In the genomic region with DNA sequence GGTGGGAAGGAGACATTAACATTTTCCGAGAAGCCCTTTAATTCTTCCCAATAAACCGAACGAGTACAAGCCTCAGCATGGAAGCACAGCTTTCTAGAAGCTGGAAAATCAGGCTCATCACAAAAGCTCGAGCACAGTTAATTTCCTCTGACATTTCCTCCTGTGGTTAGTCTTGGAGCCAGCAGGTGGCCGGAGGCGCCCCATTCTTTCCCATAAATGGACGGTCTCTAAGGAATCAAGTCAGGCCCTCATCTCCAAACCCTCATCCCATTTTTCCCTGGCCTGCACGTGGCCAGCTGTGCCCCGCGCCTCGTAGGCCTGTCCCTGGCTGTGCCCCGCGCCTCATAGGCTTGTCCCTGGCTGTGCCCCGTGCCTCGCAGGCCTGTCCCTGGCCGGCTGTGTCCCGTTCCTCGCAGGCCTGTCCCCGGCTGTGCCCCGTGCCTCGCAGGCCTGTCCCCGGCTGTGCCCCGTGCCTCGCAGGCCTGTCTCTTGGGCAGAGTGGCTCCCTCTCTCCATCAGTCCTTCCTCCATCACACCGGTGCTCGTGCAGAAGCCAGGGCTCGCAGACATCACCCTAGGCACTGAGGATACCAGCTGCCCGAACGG, we compare ENCODE assay signal across 17 cellular contexts. TPM values are rescaled to one million over a fixed set of nuclear protein-coding genes. Genes with fewer than 3 reads are reported as not detected.
DNase-seq lines count a peak whose midpoint lies in the region; ATAC-seq, FAIRE-seq and TF ChIP-seq lines count a peak whose summit lies in the region.
"Had no signal": no experiment of that assay in that cellular context is flagged by ENCODE, and none has a peak within 500 bp of the region (broad histone marks: within the 10 kb centered on the region; RNA-seq: fewer than 3 reads in every experiment).

No MANE protein-coding gene starts in this region.

- H3K9me3 Mint-ChIP-seq in HFFc6 (no peaks in the 10 kb centered on the region), astrocyte (ENCODE audit: unreplicated experiment) (no peaks in the 10 kb centered on the region)
- H3K9me3 Mint-ChIP-seq: WTC11 had no signal

- H2AFZ ChIP-seq in astrocyte (ENCODE audit: low read depth, low read length) (no peak overlapping the region), hepatocyte (no peak overlapping the region)

- H3K27ac Mint-ChIP-seq in HFFc6 (no peak overlapping the region), astrocyte (ENCODE audit: unreplicated experiment) (no peak overlapping the region)
- H3K27ac Mint-ChIP-seq: WTC11 had no signal

- H3K36me3 Mint-ChIP-seq in HFFc6 (ENCODE audit: low read depth) (no peaks in the 10 kb centered on the region), astrocyte (ENCODE audit: low read depth, unreplicated experiment) (no peaks in the 10 kb centered on the region)
- H3K36me3 Mint-ChIP-seq: WTC11 had no signal

- H3K27me3 ChIP-seq in A673 (replicated peaks; ENCODE audit: insufficient read depth, low read depth, low read length, poor library complexity) (no peaks in the 10 kb centered on the region), astrocyte (ENCODE audit: insufficient read depth, low read length) (peaks cover 21% of the 10 kb centered on the region), hepatocyte (no peaks in the 10 kb centered on the region), small intestine (ENCODE audit: control insufficient read depth in 2 of 2, insufficient read depth in 2 of 2, low read length in 2 of 2) (no peaks in the 10 kb centered on the region)

- H3K4me1 Mint-ChIP-seq in HFFc6 (ENCODE audit: low read depth) (peaks cover 4% of the 10 kb centered on the region; the same call in 1 of the 2 replicates), astrocyte (ENCODE audit: low read depth, unreplicated experiment) (peaks cover 9% of the 10 kb centered on the region)

- H3K27ac ChIP-seq in A673 (ENCODE audit: low read depth, low read length, poor library complexity, severe bottlenecking) (peak overlapping the region; percentile 68), astrocyte (ENCODE audit: low read depth, low read length) (no peak overlapping the region), hepatocyte (no peak overlapping the region), small intestine (ENCODE audit: low read depth in 1 of 2, low read length in 1 of 2) (no peak overlapping the region)
- H3K27ac ChIP-seq: lower lobe of right lung, SJSA1 had no signal

- H3K79me2 ChIP-seq in astrocyte (ENCODE audit: insufficient read depth, low read length) (no peaks in the 10 kb centered on the region), hepatocyte (no peaks in the 10 kb centered on the region)

- H3K9me2 ChIP-seq in hepatocyte (replicated peaks; ENCODE audit: insufficient read depth), result no peaks in the 10 kb centered on the region

- H3K4me3 ChIP-seq in A673 (ENCODE audit: low read depth, low read length, poor library complexity, severe bottlenecking), result no peak overlapping the region
- no peak overlapping the region for H3K4me3 ChIP-seq in astrocyte (ENCODE audit: insufficient read depth, low read depth, low read length)
- no peak overlapping the region for H3K4me3 ChIP-seq in hepatocyte
- H3K4me3 ChIP-seq in small intestine (ENCODE audit: low read depth in 1 of 2, low read length in 2 of 2), result no peak overlapping the region
- H3K4me3 ChIP-seq: lower lobe of right lung, SJSA1 had no signal

- ATAC-seq in HG02973 (IDR thresholded peaks at IDR 0.05; ENCODE audit: unreplicated experiment) (no peak), GM19395 (IDR thresholded peaks at IDR 0.05; ENCODE audit: unreplicated experiment) (no peak)
- ATAC-seq: lower lobe of right lung, WTC11 had no signal

- CTCF ChIA-PET in A673 (lab: Charles Lee), result interaction anchor here (1.5 kb wide), 1 partner anchor 103 kb away, joined by 8 read pairs; no protein-coding TSS in a partner anchor

- FAIRE-seq in astrocyte (lab: Jason Lieb, UNC) (no peak), small intestine (lab: Jason Lieb, UNC) (no peak)

- H3K9me3 ChIP-seq in A673 (ENCODE audit: low read depth, low read length, poor library complexity, severe bottlenecking), result no peaks in the 10 kb centered on the region
- H3K9me3 ChIP-seq in astrocyte (ENCODE audit: insufficient read depth, low read depth, low read length), result no peaks in the 10 kb centered on the region
- H3K9me3 ChIP-seq in hepatocyte (ENCODE audit: low read depth), result no peaks in the 10 kb centered on the region
- no peaks in the 10 kb centered on the region for H3K9me3 ChIP-seq in small intestine (ENCODE audit: control insufficient read depth, low read depth)
- H3K9me3 ChIP-seq: lower lobe of right lung, SJSA1 had no signal

- H3K36me3 ChIP-seq in A673 (ENCODE audit: insufficient read depth, low read length, poor library complexity, severe bottlenecking) (no peaks in the 10 kb centered on the region), astrocyte (ENCODE audit: insufficient read depth, low read length) (no peaks in the 10 kb centered on the region), hepatocyte (replicated peaks; ENCODE audit: insufficient read depth, low read depth) (no peaks in the 10 kb centered on the region), small intestine (ENCODE audit: control insufficient read depth in 2 of 2, insufficient read depth in 2 of 2, low read length in 2 of 2) (no peaks in the 10 kb centered on the region)
- H3K36me3 ChIP-seq: lower lobe of right lung, SJSA1 had no signal

- H3K4me1 ChIP-seq in A673 (ENCODE audit: insufficient read depth, low read length, poor library complexity, severe bottlenecking) (peaks cover 63% of the 10 kb centered on the region), astrocyte (ENCODE audit: insufficient read depth, low read length) (peaks cover 4% of the 10 kb centered on the region), hepatocyte (ENCODE audit: insufficient read depth) (no peaks in the 10 kb centered on the region), small intestine (ENCODE audit: control insufficient read depth in 2 of 2, insufficient read depth in 1 of 2, low read depth in 1 of 2, low read length in 1 of 2) (peaks cover 0 to 2% of the 10 kb centered on the region in 2 donors)
- H3K4me1 ChIP-seq: SJSA1 had no signal

- peak; percentile 67 for DNase-seq in A673 (ENCODE audit: low spot score)
- DNase-seq in HFFc6, result no peak
- peak; percentile 6 for DNase-seq in astrocyte (ENCODE audit: low read depth)
- no peak for DNase-seq in hepatocyte (ENCODE audit: low spot score)
- DNase-seq in NK-92 (lab: John Stamatoyannopoulos, UW; ENCODE audit: unreplicated experiment), result no peak
- no peak for DNase-seq in small intestine
- DNase-seq: activated CD8-positive, alpha-beta memory T cell treated with anti-CD3 and anti-CD28 coated beads, Interleukin-2, amount 50 U/mL, for 48 hours; hippocampal formation; lower lobe of right lung; NCI-H1048; NCI-H524; occipital lobe had no signal

- no peak overlapping the region for H3K4me2 ChIP-seq in astrocyte (ENCODE audit: low read length)
- H3K4me2 ChIP-seq in hepatocyte, result no peak overlapping the region

- no peak overlapping the region for H3K4me3 Mint-ChIP-seq in HFFc6
- no peak overlapping the region for H3K4me3 Mint-ChIP-seq in astrocyte (ENCODE audit: unreplicated experiment)
- H3K4me3 Mint-ChIP-seq: WTC11 had no signal

- H4K20me1 ChIP-seq in astrocyte (ENCODE audit: insufficient read depth, low read length) (no peaks in the 10 kb centered on the region), hepatocyte (ENCODE audit: insufficient read depth, poor library complexity, severe bottlenecking) (no peaks in the 10 kb centered on the region)

- intact Hi-C loops in A673 (cut with micrococcal nuclease; ENCODE audit: unreplicated experiment), result no loop called here

- no peak overlapping the region for H3K9ac ChIP-seq in astrocyte (ENCODE audit: low read length)

- POLR2A ChIA-PET in A673 (lab: Charles Lee; ENCODE audit: low non-redundant PET), result no interaction called here

- TF ChIP-seq CTCF in A673 (conservative IDR thresholded peaks at IDR 0.05; ENCODE audit: low read depth, low read length) (0 out of 2 replicates have a peak, but pooled peaks have one; percentile 25), HFFc6 (IDR thresholded peaks at IDR 0.05) (peak; percentile 60), astrocyte (IDR thresholded peaks at IDR 0.05; ENCODE audit: insufficient read depth, low read depth, low read length) (peak; percentile 25), hepatocyte (IDR thresholded peaks at IDR 0.05; ENCODE audit: poor library complexity) (peak; percentile 4)

- no TSS peak for BruUV-seq in A673 (replicated peaks; lab: Mats Ljungman, UMichigan)

- 85% methylated on average over 29 of the region's 29 CpGs for WGBS in hepatocyte (ENCODE audit: low lambda C conversion rate, missing lambda C conversion rate)
- WGBS in small intestine, 3 donors, result 80 to 87% (median 85%) methylated on average over 29 of the region's 29 CpGs

- H3K27me3 Mint-ChIP-seq in HFFc6 (ENCODE audit: insufficient read depth) (peaks cover 22% of the 10 kb centered on the region), astrocyte (ENCODE audit: low read depth, unreplicated experiment) (peaks cover 27% of the 10 kb centered on the region)

RNA-seq across cellular contexts. Expression of gene NTSR1, which starts 19.7 kb away (rescaled TPM):
- total RNA-seq in A673 (2021) (8.7 and 15.9 TPM in 2 replicates), astrocyte (0.10 and 0.16 TPM in 2 replicates), hepatocyte (0.08 and 0.37 TPM in 2 replicates)
- 1 to 10 TPM; 3.1 to 6.5 (median 5.6) TPM for total RNA-seq in HFFc6 (2021; fragmentation: NEBNext Ultra II Directional; extraction: Animal tissue kit (Norgen Biotek cat#: 25700))
- polyA plus RNA-seq in hepatocyte (0.09 TPM in 1 of 2 replicates, not detected in the other), small intestine (1 to 10 TPM in 1 of 3 donors, not detected in 2; 1.2 TPM)
- total RNA-seq: G401, lower lobe of right lung, SJSA1 had no signal

RNA-seq across cellular contexts. Expression of gene SLCO4A1, which starts 46.7 kb away (rescaled TPM):
- total RNA-seq in A673 (2021) (44.5 and 48.8 TPM in 2 replicates), astrocyte (0.43 TPM in 1 of 2 replicates, not detected in the other), hepatocyte (25.8 and 26.7 TPM in 2 replicates)
- 1 to 10 TPM; 2.7 to 6.5 (median 3.4) TPM for total RNA-seq in HFFc6 (2021; fragmentation: NEBNext Ultra II Directional; extraction: Animal tissue kit (Norgen Biotek cat#: 25700))
- polyA plus RNA-seq in hepatocyte (87.3 and 99.0 TPM in 2 replicates), small intestine (10 to 100 TPM in 1 of 3 donors, 1 to 10 TPM in 2; 2.2 to 22.4 (median 4.9) TPM)

Comparison
In these comparisons a context has a peak if more than half of its experiments do, and no peak if none do; other contexts are left out.
1. DNase-seq: peak in A673 (single experiment) and astrocyte (single experiment); none in HFFc6 (single experiment), hepatocyte (single experiment), NK-92 (single experiment) and small intestine (single experiment).
2. CTCF ChIP-seq: peak in every context shown above with its lines; median percentile 60 in HFFc6; 25 in A673; 25 in astrocyte; 4 in hepatocyte.